1 cellular context compared by ENCODE assay signal in genomic region chr5:147690595-147690994, GRCh38.
TF ChIP-seq lines count a peak whose summit lies in the region.

No MANE protein-coding gene starts in this region.

TF ChIP-seq in IMR-90, 13 proteins besides CTCF, POLR2A, EP300 and RAD21 (continued from another document):
- TF ChIP-seq, protein P1, sequence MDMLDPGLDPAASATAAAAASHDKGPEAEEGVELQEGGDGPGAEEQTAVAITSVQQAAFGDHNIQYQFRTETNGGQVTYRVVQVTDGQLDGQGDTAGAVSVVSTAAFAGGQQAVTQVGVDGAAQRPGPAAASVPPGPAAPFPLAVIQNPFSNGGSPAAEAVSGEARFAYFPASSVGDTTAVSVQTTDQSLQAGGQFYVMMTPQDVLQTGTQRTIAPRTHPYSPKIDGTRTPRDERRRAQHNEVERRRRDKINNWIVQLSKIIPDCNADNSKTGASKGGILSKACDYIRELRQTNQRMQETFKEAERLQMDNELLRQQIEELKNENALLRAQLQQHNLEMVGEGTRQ (IDR thresholded peaks at IDR 0.05; ENCODE audit: low read depth, low read length), result no peak
- no peak for TF ChIP-seq MXI1 (IDR thresholded peaks at IDR 0.05; ENCODE audit: borderline replicate concordance, low read depth, low read length)
- TF ChIP-seq CEBPB (IDR thresholded peaks at IDR 0.05; ENCODE audit: low read depth, low read length), result no peak
- TF ChIP-seq, protein P2, sequence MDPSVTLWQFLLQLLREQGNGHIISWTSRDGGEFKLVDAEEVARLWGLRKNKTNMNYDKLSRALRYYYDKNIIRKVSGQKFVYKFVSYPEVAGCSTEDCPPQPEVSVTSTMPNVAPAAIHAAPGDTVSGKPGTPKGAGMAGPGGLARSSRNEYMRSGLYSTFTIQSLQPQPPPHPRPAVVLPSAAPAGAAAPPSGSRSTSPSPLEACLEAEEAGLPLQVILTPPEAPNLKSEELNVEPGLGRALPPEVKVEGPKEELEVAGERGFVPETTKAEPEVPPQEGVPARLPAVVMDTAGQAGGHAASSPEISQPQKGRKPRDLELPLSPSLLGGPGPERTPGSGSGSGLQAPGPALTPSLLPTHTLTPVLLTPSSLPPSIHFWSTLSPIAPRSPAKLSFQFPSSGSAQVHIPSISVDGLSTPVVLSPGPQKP (IDR thresholded peaks at IDR 0.05; ENCODE audit: borderline replicate concordance, low read depth, low read length), result no peak
